In genomic region chr11:102564110-102564509, GRCh38 we compare ENCODE assay signal across 10 cellular contexts. TPM values are rescaled to one million over a fixed set of nuclear protein-coding genes. Genes with fewer than 3 reads are reported as not detected.
A peak's percentile ranks its signal among the peaks of the same experiment; 100 is the strongest.
DNase-seq lines count a peak whose midpoint lies in the region; ATAC-seq, FAIRE-seq and TF ChIP-seq lines count a peak whose summit lies in the region.
"Had no signal": no experiment of that assay in that cellular context is flagged by ENCODE, and none has a peak within 500 bp of the region (broad histone marks: within the 10 kb centered on the region; RNA-seq: fewer than 3 reads in every experiment).

No MANE protein-coding gene starts in this region.

- H3K4me3 Mint-ChIP-seq in activated CD8-positive, alpha-beta memory T cell treated with anti-CD3 and anti-CD28 coated beads, Interleukin-2, amount 10 ng/mL, durations not matched to agents 7 days and 5 days, result no peak overlapping the region
- H3K4me3 Mint-ChIP-seq in activated B cell treated with CpG ODN at 0.5 μM for 24 hours, result no peak overlapping the region

- TF ChIP-seq CTCF in activated B cell treated with CpG ODN at 0.5 μM for 24 hours (IDR thresholded peaks at IDR 0.05), result no peak

- peaks cover 3 to 6% of the 10 kb centered on the region in 2 donors for H3K4me1 ChIP-seq in small intestine (ENCODE audit: control insufficient read depth in 2 of 2, insufficient read depth in 1 of 2, low read depth in 1 of 2, low read length in 1 of 2)

- ATAC-seq in activated CD8-positive, alpha-beta memory T cell treated with anti-CD3 and anti-CD28 coated beads, Interleukin-2, amount 10 ng/mL, durations not matched to agents 7 days and 5 days, result peak; percentile 69
- ATAC-seq in HG03103 (IDR thresholded peaks at IDR 0.05; ENCODE audit: low read depth, unreplicated experiment) (peak; percentile 57), activated B cell treated with CpG ODN at 0.5 μM for 24 hours (ENCODE audit: low read depth) (peak; percentile 52), GM19455 (IDR thresholded peaks at IDR 0.05; ENCODE audit: unreplicated experiment) (no peak)

- H3K27ac ChIP-seq in small intestine (ENCODE audit: low read depth in 1 of 2, low read length in 1 of 2), result no peak overlapping the region
- H3K27ac ChIP-seq: C4-2B had no signal

- H3K27ac Mint-ChIP-seq in activated CD8-positive, alpha-beta memory T cell treated with anti-CD3 and anti-CD28 coated beads, Interleukin-2, amount 10 ng/mL, durations not matched to agents 7 days and 5 days, result no peak overlapping the region
- H3K27ac Mint-ChIP-seq in activated B cell treated with CpG ODN at 0.5 μM for 24 hours, result no peak overlapping the region

- H3K36me3 ChIP-seq in small intestine (ENCODE audit: control insufficient read depth in 2 of 2, insufficient read depth in 2 of 2, low read length in 2 of 2), result no peaks in the 10 kb centered on the region

- no peaks in the 10 kb centered on the region for H3K9me3 ChIP-seq in small intestine (ENCODE audit: control insufficient read depth, low read depth)

- H3K9me3 Mint-ChIP-seq in activated CD8-positive, alpha-beta memory T cell treated with anti-CD3 and anti-CD28 coated beads, Interleukin-2, amount 10 ng/mL, durations not matched to agents 7 days and 5 days (ENCODE audit: low read depth), result peaks cover 8% of the 10 kb centered on the region
- H3K9me3 Mint-ChIP-seq in activated B cell treated with CpG ODN at 0.5 μM for 24 hours, result peaks cover 16% of the 10 kb centered on the region

- intact Hi-C loops in activated B cell treated with CpG ODN at 0.5 μM for 24 hours (cut with micrococcal nuclease), result loop anchor here (1.0 kb wide), 1 partner anchor 17 kb away; no protein-coding TSS in a partner anchor

- CTCF ChIA-PET in activated CD8-positive, alpha-beta memory T cell treated with anti-CD3 and anti-CD28 coated beads, Interleukin-2, amount 10 ng/mL, durations not matched to agents 7 days and 5 days (lab: Charles Lee), result interaction anchor here (0.7 to 2.5 kb wide), 3 partner anchors 12 to 49 kb away, joined by 3 to 6 read pairs (median 3); no protein-coding TSS in a partner anchor
- CTCF ChIA-PET in activated B cell treated with CpG ODN at 0.5 μM for 24 hours (lab: Charles Lee), result interaction anchor here (2.7 kb wide), 1 partner anchor 48 kb away, joined by 8 read pairs; no protein-coding TSS in a partner anchor

- DNase-seq in activated CD8-positive, alpha-beta memory T cell treated with anti-CD3 and anti-CD28 coated beads, Interleukin-2, amount 10 ng/mL, durations not matched to agents 7 days and 5 days, result no peak
- DNase-seq in activated CD8-positive, alpha-beta memory T cell treated with anti-CD3 and anti-CD28 coated beads, Interleukin-2, amount 50 U/mL, for 4 hours, result no peak
- no peak for DNase-seq in activated B cell treated with CpG ODN at 0.5 μM for 24 hours
- DNase-seq in small intestine, result peak; percentile 86
- DNase-seq in NCI-H146 (lab: John Stamatoyannopoulos, UW), result no peak
- no peak for DNase-seq in SK-N-DZ (ENCODE audit: low spot score)

- POLR2A ChIA-PET in activated B cell treated with CpG ODN at 0.5 μM for 24 hours (lab: Charles Lee), result interaction anchor here (0.6 to 0.7 kb wide), 2 partner anchors 25 to 308 kb away, joined by 3 to 4 read pairs; no protein-coding TSS in a partner anchor

- WGBS in small intestine, 3 donors, result 15 to 46% (median 30%) methylated on average over 2 of the region's 2 CpGs

- H3K4me3 ChIP-seq in small intestine (ENCODE audit: low read depth in 1 of 2, low read length in 2 of 2), result no peak overlapping the region

- FAIRE-seq in small intestine (lab: Jason Lieb, UNC), result peak; percentile 91

- peaks cover 41% of the 10 kb centered on the region for H3K4me1 Mint-ChIP-seq in activated CD8-positive, alpha-beta memory T cell treated with anti-CD3 and anti-CD28 coated beads, Interleukin-2, amount 10 ng/mL, durations not matched to agents 7 days and 5 days
- peaks cover 51% of the 10 kb centered on the region for H3K4me1 Mint-ChIP-seq in activated B cell treated with CpG ODN at 0.5 μM for 24 hours

- H3K36me3 Mint-ChIP-seq in activated CD8-positive, alpha-beta memory T cell treated with anti-CD3 and anti-CD28 coated beads, Interleukin-2, amount 10 ng/mL, durations not matched to agents 7 days and 5 days, result peaks cover 17% of the 10 kb centered on the region
- H3K36me3 Mint-ChIP-seq in activated B cell treated with CpG ODN at 0.5 μM for 24 hours (ENCODE audit: low read depth), result peaks cover 1% of the 10 kb centered on the region

- no peaks in the 10 kb centered on the region for H3K27me3 ChIP-seq in small intestine (ENCODE audit: control insufficient read depth in 2 of 2, insufficient read depth in 2 of 2, low read length in 2 of 2)

- H3K27me3 Mint-ChIP-seq in activated CD8-positive, alpha-beta memory T cell treated with anti-CD3 and anti-CD28 coated beads, Interleukin-2, amount 10 ng/mL, durations not matched to agents 7 days and 5 days, result peaks cover 13% of the 10 kb centered on the region
- H3K27me3 Mint-ChIP-seq in activated B cell treated with CpG ODN at 0.5 μM for 24 hours, result no peaks in the 10 kb centered on the region

RNA-seq across cellular contexts. Expression of gene MMP7, which starts 33.6 kb away (rescaled TPM):
- not detected for total RNA-seq in activated CD8-positive, alpha-beta memory T cell treated with anti-CD3 and anti-CD28 coated beads, Interleukin-2, amount 10 ng/mL, durations not matched to agents 7 days and 5 days
- not detected in 2 replicates for total RNA-seq in activated B cell treated with CpG ODN at 0.5 μM for 24 hours
- under 1 TPM in 1 of 3 donors, not detected in 2; 0.36 TPM for polyA plus RNA-seq in small intestine
- polyA plus RNA-seq in SK-N-DZ (2014; cell fraction: cytosol; rRNA removed), result not detected in 2 replicates
- polyA plus RNA-seq in SK-N-DZ (2014; cell fraction: nucleus; rRNA removed), result not detected in 2 replicates
- total RNA-seq: skeletal muscle tissue had no signal
